In genomic region chr10:36583690-36584089, GRCh38 we compare ENCODE assay signal across 28 cellular contexts.
"Had no signal": no experiment of that assay in that cellular context is flagged by ENCODE, and none has a peak within 500 bp of the region (broad histone marks: within the 10 kb centered on the region; RNA-seq: fewer than 3 reads in every experiment).

No MANE protein-coding gene starts in this region.

- H3K36me3 Mint-ChIP-seq: memory B cell had no signal

- H3K36me3 ChIP-seq: colonic mucosa, esophagus squamous epithelium, gastrocnemius medialis, heart right ventricle, left lung had no signal

- H3K4me1 ChIP-seq: colonic mucosa, esophagus squamous epithelium, gastrocnemius medialis, heart right ventricle, left lung had no signal

- H3K9me3 ChIP-seq: colonic mucosa, esophagus squamous epithelium, gastrocnemius medialis had no signal

- H3K27me3 Mint-ChIP-seq: dendritic cell treated with granulocyte-macrophage colony-stimulating factor and Interleukin-4, amounts not matched to agents 40 ng/mL and 50 ng/mL, for 4 days; effector memory CD8-positive, alpha-beta T cell; memory B cell had no signal

- DNase-seq: colonic mucosa; cortex of kidney; effector CD8-positive, alpha-beta T cell; effector memory CD8-positive, alpha-beta T cell; endodermal cell; erythroblast; esophagus squamous epithelium; foreskin fibroblast; foreskin melanocyte; gastrocnemius medialis; glutamatergic neuron; head of caudate nucleus; heart right ventricle; hippocampal formation; left cardiac atrium; left lung; left ventricle myocardium superior; mammary epithelial cell; mesendoderm; midbrain had no signal

- H3K4me3 Mint-ChIP-seq: dendritic cell treated with granulocyte-macrophage colony-stimulating factor and Interleukin-4, amounts not matched to agents 40 ng/mL and 50 ng/mL, for 4 days; effector memory CD8-positive, alpha-beta T cell; endodermal cell; memory B cell had no signal

- H3K4me3 ChIP-seq: colonic mucosa, esophagus squamous epithelium, gastrocnemius medialis, heart right ventricle, left lung, lung had no signal

- ATAC-seq: effector memory CD8-positive, alpha-beta T cell; esophagus mucosa; gastrocnemius medialis; left cardiac atrium; left lung had no signal

- H3K27ac Mint-ChIP-seq: dendritic cell treated with granulocyte-macrophage colony-stimulating factor and Interleukin-4, amounts not matched to agents 40 ng/mL and 50 ng/mL, for 4 days; effector memory CD8-positive, alpha-beta T cell; endodermal cell; memory B cell had no signal

- H3K27me3 ChIP-seq: colonic mucosa, esophagus squamous epithelium, gastrocnemius medialis, heart right ventricle, left lung had no signal

- H3K4me1 Mint-ChIP-seq: endodermal cell, memory B cell had no signal

- FAIRE-seq: endometrium, islet of Langerhans, keratinocyte had no signal

- H3K27ac ChIP-seq: colonic mucosa, epithelial cell of prostate, esophagus squamous epithelium, gastrocnemius medialis, heart right ventricle, left lung had no signal
